Comparison of ENCODE assay signal across 9 cellular contexts in the genomic region with DNA sequence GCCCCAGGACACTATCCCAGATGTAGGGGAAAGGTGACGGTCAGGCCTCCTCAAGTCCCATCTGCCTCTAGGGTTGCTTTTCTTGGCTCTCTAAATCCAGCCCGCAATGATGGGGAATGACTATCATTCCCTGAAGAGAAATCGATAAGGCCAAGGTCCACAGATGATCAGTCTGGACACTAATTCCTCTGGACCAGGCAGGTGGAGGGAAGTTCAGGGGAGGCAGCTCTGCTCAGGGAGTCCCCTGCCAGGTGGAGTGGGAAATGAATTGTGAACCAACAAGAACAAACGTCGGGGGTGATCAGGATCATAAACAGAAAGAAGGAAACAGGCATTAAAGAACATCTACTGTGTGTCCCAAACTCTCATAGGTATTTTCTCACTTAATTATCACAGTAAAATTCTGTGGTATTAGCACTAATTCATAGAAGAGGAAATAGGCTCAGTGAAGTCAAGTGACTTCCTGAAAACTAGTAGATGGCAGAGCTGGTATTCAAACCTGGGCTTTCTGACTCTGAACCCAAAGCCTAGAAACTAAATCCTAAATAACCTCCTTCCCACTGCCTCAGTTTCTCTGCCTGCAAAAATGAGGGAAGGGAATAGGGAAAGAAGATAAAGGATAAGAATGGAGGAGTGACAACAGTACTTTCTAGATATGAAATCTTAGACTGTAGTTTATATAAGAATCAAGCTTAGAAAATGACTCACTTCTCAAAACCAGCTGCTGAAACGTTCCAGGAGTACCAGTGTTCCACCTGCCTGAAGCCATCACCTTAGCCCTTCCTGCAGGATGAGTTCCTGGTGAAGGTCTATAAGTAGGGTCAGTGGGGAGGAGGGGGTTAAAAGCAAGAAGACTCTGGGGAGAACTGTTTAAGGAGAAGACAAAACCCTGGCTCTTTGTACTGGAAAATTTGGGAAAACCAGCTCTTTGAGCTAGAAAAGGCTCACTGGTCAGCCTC. TPM values are rescaled to one million over a fixed set of nuclear protein-coding genes. Genes with fewer than 3 reads are reported as not detected.
A peak's percentile ranks its signal among the peaks of the same experiment; 100 is the strongest.
DNase-seq lines count a peak whose midpoint lies in the region; ATAC-seq and TF ChIP-seq lines count a peak whose summit lies in the region.
"Had no signal": no experiment of that assay in that cellular context is flagged by ENCODE, and none has a peak within 500 bp of the region (broad histone marks: within the 10 kb centered on the region; RNA-seq: fewer than 3 reads in every experiment).

No MANE protein-coding gene starts in this region.

- DNase-seq in GM12865 (ENCODE audit: low read depth) (peak; percentile 37), NAMALWA (ENCODE audit: low spot score) (peak; percentile 56), coronary artery (ENCODE audit: low spot score) (no peak), occipital lobe (lab: John Stamatoyannopoulos, UW) (no peak), AG20443 (ENCODE audit: low spot score) (no peak)

- no peak overlapping the region for H3K9ac ChIP-seq in rectal smooth muscle tissue (ENCODE audit: low read length)

- no peaks in the 10 kb centered on the region for H3K27me3 ChIP-seq in rectal smooth muscle tissue (ENCODE audit: control insufficient read depth, insufficient read depth, low read length)

- H3K4me1 ChIP-seq in rectal smooth muscle tissue (ENCODE audit: control insufficient read depth, insufficient read depth, low read length) = peaks cover 88% of the 10 kb centered on the region

- TF ChIP-seq CTCF in GM12865 (IDR thresholded peaks at IDR 0.05; ENCODE audit: insufficient read depth, low read depth, low read length, missing control alignments) (no peak), coronary artery (IDR thresholded peaks at IDR 0.05) (no peak)

- ATAC-seq in SK-N-SH treated with all-trans-retinoic acid at 6 μM for 48 hours = no peak
- ATAC-seq in GM21737 (IDR thresholded peaks at IDR 0.05; ENCODE audit: unreplicated experiment) = no peak

- H3K36me3 ChIP-seq in rectal smooth muscle tissue (ENCODE audit: control insufficient read depth, insufficient read depth, low read length) = peaks cover 3% of the 10 kb centered on the region

- H3K27ac ChIP-seq in coronary artery = peak overlapping the region; percentile 73 to 88
- peak overlapping the region; percentile 39 for H3K27ac ChIP-seq in rectal smooth muscle tissue (ENCODE audit: low read depth, low read length)

- H3K4me3 ChIP-seq in GM12865 (ENCODE audit: low read depth, low read length) (peak overlapping the region; percentile 14), coronary artery (no peak overlapping the region), rectal smooth muscle tissue (ENCODE audit: low read length) (no peak overlapping the region)
- H3K4me3 ChIP-seq: lung had no signal

TF ChIP-seq in SK-N-SH treated with all-trans-retinoic acid at 6 μM for 48 hours, 23 proteins besides CTCF, POLR2A, EP300 and RAD21:
- TF ChIP-seq OSR1 (CRISPR knock-in tag; IDR thresholded peaks at IDR 0.05) = no peak
- TF ChIP-seq ESRRG (CRISPR knock-in tag; IDR thresholded peaks at IDR 0.05) = no peak
- TF ChIP-seq, protein P1, sequence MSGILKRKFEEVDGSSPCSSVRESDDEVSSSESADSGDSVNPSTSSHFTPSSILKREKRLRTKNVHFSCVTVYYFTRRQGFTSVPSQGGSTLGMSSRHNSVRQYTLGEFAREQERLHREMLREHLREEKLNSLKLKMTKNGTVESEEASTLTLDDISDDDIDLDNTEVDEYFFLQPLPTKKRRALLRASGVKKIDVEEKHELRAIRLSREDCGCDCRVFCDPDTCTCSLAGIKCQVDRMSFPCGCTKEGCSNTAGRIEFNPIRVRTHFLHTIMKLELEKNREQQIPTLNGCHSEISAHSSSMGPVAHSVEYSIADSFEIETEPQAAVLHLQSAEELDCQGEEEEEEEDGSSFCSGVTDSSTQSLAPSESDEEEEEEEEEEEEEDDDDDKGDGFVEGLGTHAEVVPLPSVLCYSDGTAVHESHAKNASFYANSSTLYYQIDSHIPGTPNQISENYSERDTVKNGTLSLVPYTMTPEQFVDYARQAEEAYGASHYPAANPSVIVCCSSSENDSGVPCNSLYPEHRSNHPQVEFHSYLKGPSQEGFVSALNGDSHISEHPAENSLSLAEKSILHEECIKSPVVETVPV (CRISPR knock-in tag; IDR thresholded peaks at IDR 0.05) = no peak
- TF ChIP-seq, protein P2, sequence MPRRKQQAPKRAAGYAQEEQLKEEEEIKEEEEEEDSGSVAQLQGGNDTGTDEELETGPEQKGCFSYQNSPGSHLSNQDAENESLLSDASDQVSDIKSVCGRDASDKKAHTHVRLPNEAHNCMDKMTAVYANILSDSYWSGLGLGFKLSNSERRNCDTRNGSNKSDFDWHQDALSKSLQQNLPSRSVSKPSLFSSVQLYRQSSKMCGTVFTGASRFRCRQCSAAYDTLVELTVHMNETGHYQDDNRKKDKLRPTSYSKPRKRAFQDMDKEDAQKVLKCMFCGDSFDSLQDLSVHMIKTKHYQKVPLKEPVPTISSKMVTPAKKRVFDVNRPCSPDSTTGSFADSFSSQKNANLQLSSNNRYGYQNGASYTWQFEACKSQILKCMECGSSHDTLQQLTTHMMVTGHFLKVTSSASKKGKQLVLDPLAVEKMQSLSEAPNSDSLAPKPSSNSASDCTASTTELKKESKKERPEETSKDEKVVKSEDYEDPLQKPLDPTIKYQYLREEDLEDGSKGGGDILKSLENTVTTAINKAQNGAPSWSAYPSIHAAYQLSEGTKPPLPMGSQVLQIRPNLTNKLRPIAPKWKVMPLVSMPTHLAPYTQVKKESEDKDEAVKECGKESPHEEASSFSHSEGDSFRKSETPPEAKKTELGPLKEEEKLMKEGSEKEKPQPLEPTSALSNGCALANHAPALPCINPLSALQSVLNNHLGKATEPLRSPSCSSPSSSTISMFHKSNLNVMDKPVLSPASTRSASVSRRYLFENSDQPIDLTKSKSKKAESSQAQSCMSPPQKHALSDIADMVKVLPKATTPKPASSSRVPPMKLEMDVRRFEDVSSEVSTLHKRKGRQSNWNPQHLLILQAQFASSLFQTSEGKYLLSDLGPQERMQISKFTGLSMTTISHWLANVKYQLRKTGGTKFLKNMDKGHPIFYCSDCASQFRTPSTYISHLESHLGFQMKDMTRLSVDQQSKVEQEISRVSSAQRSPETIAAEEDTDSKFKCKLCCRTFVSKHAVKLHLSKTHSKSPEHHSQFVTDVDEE (CRISPR knock-in tag; IDR thresholded peaks at IDR 0.05) = no peak
- TF ChIP-seq CSDC2 (CRISPR knock-in tag; IDR thresholded peaks at IDR 0.05) = no peak
- TF ChIP-seq ZNF8 (CRISPR knock-in tag; IDR thresholded peaks at IDR 0.05) = no peak
- TF ChIP-seq, protein P3, sequence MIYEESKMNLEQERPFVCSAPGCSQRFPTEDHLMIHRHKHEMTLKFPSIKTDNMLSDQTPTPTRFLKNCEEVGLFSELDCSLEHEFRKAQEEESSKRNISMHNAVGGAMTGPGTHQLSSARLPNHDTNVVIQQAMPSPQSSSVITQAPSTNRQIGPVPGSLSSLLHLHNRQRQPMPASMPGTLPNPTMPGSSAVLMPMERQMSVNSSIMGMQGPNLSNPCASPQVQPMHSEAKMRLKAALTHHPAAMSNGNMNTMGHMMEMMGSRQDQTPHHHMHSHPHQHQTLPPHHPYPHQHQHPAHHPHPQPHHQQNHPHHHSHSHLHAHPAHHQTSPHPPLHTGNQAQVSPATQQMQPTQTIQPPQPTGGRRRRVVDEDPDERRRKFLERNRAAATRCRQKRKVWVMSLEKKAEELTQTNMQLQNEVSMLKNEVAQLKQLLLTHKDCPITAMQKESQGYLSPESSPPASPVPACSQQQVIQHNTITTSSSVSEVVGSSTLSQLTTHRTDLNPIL (CRISPR knock-in tag; IDR thresholded peaks at IDR 0.05; ENCODE audit: low read depth) = no peak
- TF ChIP-seq ZNF565 (CRISPR knock-in tag; conservative IDR thresholded peaks at IDR 0.05; ENCODE audit: low read depth) = no peak
- TF ChIP-seq ARNTL (CRISPR knock-in tag; IDR thresholded peaks at IDR 0.05; ENCODE audit: borderline replicate concordance, low read depth) = no peak
- TF ChIP-seq, protein P4, sequence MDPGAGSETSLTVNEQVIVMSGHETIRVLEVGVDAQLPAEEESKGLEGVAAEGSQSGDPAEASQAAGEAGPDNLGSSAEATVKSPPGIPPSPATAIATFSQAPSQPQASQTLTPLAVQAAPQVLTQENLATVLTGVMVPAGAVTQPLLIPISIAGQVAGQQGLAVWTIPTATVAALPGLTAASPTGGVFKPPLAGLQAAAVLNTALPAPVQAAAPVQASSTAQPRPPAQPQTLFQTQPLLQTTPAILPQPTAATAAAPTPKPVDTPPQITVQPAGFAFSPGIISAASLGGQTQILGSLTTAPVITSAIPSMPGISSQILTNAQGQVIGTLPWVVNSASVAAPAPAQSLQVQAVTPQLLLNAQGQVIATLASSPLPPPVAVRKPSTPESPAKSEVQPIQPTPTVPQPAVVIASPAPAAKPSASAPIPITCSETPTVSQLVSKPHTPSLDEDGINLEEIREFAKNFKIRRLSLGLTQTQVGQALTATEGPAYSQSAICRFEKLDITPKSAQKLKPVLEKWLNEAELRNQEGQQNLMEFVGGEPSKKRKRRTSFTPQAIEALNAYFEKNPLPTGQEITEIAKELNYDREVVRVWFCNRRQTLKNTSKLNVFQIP (CRISPR knock-in tag; IDR thresholded peaks at IDR 0.05; ENCODE audit: borderline replicate concordance, low read depth) = no peak
- TF ChIP-seq ZFP30 (CRISPR knock-in tag; IDR thresholded peaks at IDR 0.05) = no peak
- no peak for TF ChIP-seq ZFP3 (CRISPR knock-in tag; IDR thresholded peaks at IDR 0.05)
- no peak for TF ChIP-seq PPARA (CRISPR knock-in tag; IDR thresholded peaks at IDR 0.05; ENCODE audit: borderline replicate concordance)
- TF ChIP-seq ZNF70 (CRISPR knock-in tag; IDR thresholded peaks at IDR 0.05) = no peak
- TF ChIP-seq BACH2 (CRISPR knock-in tag; IDR thresholded peaks at IDR 0.05; ENCODE audit: borderline replicate concordance) = no peak
- no peak for TF ChIP-seq ZC3H10 (CRISPR knock-in tag; IDR thresholded peaks at IDR 0.05)
- TF ChIP-seq TCF4 (CRISPR knock-in tag; IDR thresholded peaks at IDR 0.05; ENCODE audit: borderline replicate concordance) = no peak
- no peak for TF ChIP-seq TOX (CRISPR knock-in tag; IDR thresholded peaks at IDR 0.05; ENCODE audit: borderline replicate concordance)
- no peak for TF ChIP-seq SNAI2 (CRISPR knock-in tag; IDR thresholded peaks at IDR 0.05)
- no peak for TF ChIP-seq RARB (CRISPR knock-in tag; IDR thresholded peaks at IDR 0.05)

RNA-seq across cellular contexts. Expression of gene BMF, which starts 7.5 kb away (rescaled TPM):
- 4.2 TPM for total RNA-seq in occipital lobe

RNA-seq across cellular contexts. Expression of gene BUB1B, which starts 59.6 kb away (rescaled TPM):
- 6.6 TPM for total RNA-seq in occipital lobe

Comparison
In these comparisons a context has a peak if more than half of its experiments do, and no peak if none do; other contexts are left out.
1. DNase-seq: peak in GM12865 (single experiment) and NAMALWA (single experiment); none in coronary artery (single experiment), occipital lobe (single experiment) and AG20443 (single experiment).